ENCODE assay signal across 13 cellular contexts in genomic region chr12:45498645-45499044, GRCh38.
"Had no signal": no experiment of that assay in that cellular context is flagged by ENCODE, and none has a peak within 500 bp of the region (broad histone marks: within the 10 kb centered on the region; RNA-seq: fewer than 3 reads in every experiment).

No MANE protein-coding gene starts in this region.

- DNase-seq: effector CD8-positive, alpha-beta T cell; foreskin melanocyte; head of caudate nucleus; kidney glomerular epithelial cell; mammary epithelial cell; naive thymus-derived CD4-positive, alpha-beta T cell; posterior cingulate gyrus; stimulated activated naive CD4-positive, alpha-beta T cell treated with Interleukin-2 at 50 U/mL for 16 hours; tibial artery; upper lobe of left lung; uterus had no signal

- H3K36me3 ChIP-seq: tibial artery, upper lobe of left lung, uterus had no signal

- H3K27me3 ChIP-seq: hepatocyte, tibial artery, upper lobe of left lung, uterus had no signal

- H3K4me3 ChIP-seq: coronary artery, hepatocyte, tibial artery, upper lobe of left lung, uterus had no signal

- H3K9me3 ChIP-seq: tibial artery, upper lobe of left lung, uterus had no signal

- H3K4me1 ChIP-seq: tibial artery, upper lobe of left lung, uterus had no signal

- H3K27ac ChIP-seq: coronary artery, hepatocyte, tibial artery, upper lobe of left lung, uterus had no signal
